In the genomic region with DNA sequence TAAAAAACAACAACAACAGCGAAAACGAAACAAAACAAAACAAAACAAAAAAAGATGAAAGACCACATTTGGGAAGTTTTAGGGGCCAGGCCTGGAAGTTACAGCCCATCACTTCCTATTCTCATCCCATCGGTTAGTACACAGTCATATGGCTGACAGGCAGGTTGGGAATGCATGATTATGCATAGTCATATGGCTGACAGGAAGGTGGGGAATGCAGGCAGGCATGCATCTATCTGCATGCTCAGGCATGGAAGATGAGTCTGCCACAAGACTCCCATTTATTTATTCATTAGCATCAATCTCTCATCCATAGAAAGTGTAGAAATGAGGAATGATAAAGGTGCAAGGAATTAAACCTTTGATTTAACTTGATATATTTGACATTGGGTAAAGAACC, we compare ENCODE assay signal across 24 cellular contexts.
DNase-seq lines count a peak whose midpoint lies in the region; ATAC-seq, FAIRE-seq and TF ChIP-seq lines count a peak whose summit lies in the region.
"Had no signal": no experiment of that assay in that cellular context is flagged by ENCODE, and none has a peak within 500 bp of the region (broad histone marks: within the 10 kb centered on the region; RNA-seq: fewer than 3 reads in every experiment).

No MANE protein-coding gene starts in this region.

- no peak overlapping the region for H2AFZ ChIP-seq in astrocyte (ENCODE audit: low read depth, low read length)

- H3K79me2 ChIP-seq in astrocyte (ENCODE audit: insufficient read depth, low read length) = no peaks in the 10 kb centered on the region

- H3K4me2 ChIP-seq in astrocyte (ENCODE audit: low read length) = no peak overlapping the region
- H3K4me2 ChIP-seq: BLaER1 treated with 17β-estradiol and CSF1 and Interleukin-3, amounts not matched to agents 10 nM and 100 nM had no signal

- H3K4me1 Mint-ChIP-seq in astrocyte (ENCODE audit: low read depth, unreplicated experiment) = peaks cover 8% of the 10 kb centered on the region

- H3K27me3 ChIP-seq in HUES48 (ENCODE audit: control insufficient read depth, insufficient read depth, low read length) (no peaks in the 10 kb centered on the region), astrocyte (ENCODE audit: insufficient read depth, low read length) (no peaks in the 10 kb centered on the region)
- H3K27me3 ChIP-seq: BLaER1 treated with 17β-estradiol and CSF1 and Interleukin-3, amounts not matched to agents 10 nM and 100 nM had no signal

- no peaks in the 10 kb centered on the region for H3K36me3 ChIP-seq in HUES48 (ENCODE audit: control insufficient read depth, insufficient read depth, low read length)
- H3K36me3 ChIP-seq in astrocyte (ENCODE audit: insufficient read depth, low read length) = no peaks in the 10 kb centered on the region
- H3K36me3 ChIP-seq: BLaER1 treated with 17β-estradiol and CSF1 and Interleukin-3, amounts not matched to agents 10 nM and 100 nM had no signal

- H3K4me3 Mint-ChIP-seq in astrocyte (ENCODE audit: unreplicated experiment) = no peak overlapping the region
- H3K4me3 Mint-ChIP-seq: CD8-positive, alpha-beta T cell; HFFc6 had no signal

- peak overlapping the region; percentile 42 for H3K27ac Mint-ChIP-seq in astrocyte (ENCODE audit: unreplicated experiment)
- H3K27ac Mint-ChIP-seq: CD8-positive, alpha-beta T cell; HFFc6 had no signal

- H3K9ac ChIP-seq in HUES48 (ENCODE audit: low read depth, low read length) (no peak overlapping the region), astrocyte (ENCODE audit: low read length) (no peak overlapping the region)
- H3K9ac ChIP-seq: BLaER1 treated with 17β-estradiol and CSF1 and Interleukin-3, amounts not matched to agents 10 nM and 100 nM had no signal

- CTCF ChIA-PET in HEK293T (lab: Yijun Ruan, JAX) = no interaction called here

- no peaks in the 10 kb centered on the region for H3K27me3 Mint-ChIP-seq in astrocyte (ENCODE audit: low read depth, unreplicated experiment)

- H3K9me3 Mint-ChIP-seq in astrocyte (ENCODE audit: unreplicated experiment) = no peaks in the 10 kb centered on the region
- H3K9me3 Mint-ChIP-seq: CD8-positive, alpha-beta T cell had no signal

- H3K9me3 ChIP-seq in HUES48 (ENCODE audit: control insufficient read depth, insufficient read depth, low read length) (no peaks in the 10 kb centered on the region), astrocyte (ENCODE audit: insufficient read depth, low read depth, low read length) (no peaks in the 10 kb centered on the region)
- H3K9me3 ChIP-seq: BLaER1 treated with 17β-estradiol and CSF1 and Interleukin-3, amounts not matched to agents 10 nM and 100 nM had no signal

- POLR2A ChIA-PET in HEK293T (lab: Yijun Ruan, JAX) = no interaction called here

- H4K20me1 ChIP-seq in astrocyte (ENCODE audit: insufficient read depth, low read length) = no peaks in the 10 kb centered on the region
- H4K20me1 ChIP-seq: BLaER1 treated with 17β-estradiol and CSF1 and Interleukin-3, amounts not matched to agents 10 nM and 100 nM had no signal

- peaks cover 24% of the 10 kb centered on the region for H3K4me1 ChIP-seq in HUES48 (ENCODE audit: control insufficient read depth, insufficient read depth, low read length)
- H3K4me1 ChIP-seq in astrocyte (ENCODE audit: insufficient read depth, low read length) = no peaks in the 10 kb centered on the region
- H3K4me1 ChIP-seq: BLaER1 treated with 17β-estradiol and CSF1 and Interleukin-3, amounts not matched to agents 10 nM and 100 nM had no signal

- FAIRE-seq in astrocyte (lab: Jason Lieb, UNC) = no peak
- FAIRE-seq: A204.1, GM12891, H54, RCC 7860 had no signal

- DNase-seq in A172 (ENCODE audit: low spot score) (peak; percentile 7), astrocyte (ENCODE audit: low read depth) (no peak), HEK293T (ENCODE audit: extremely low spot score) (no peak), DMS153 treated with DMSO at 0.1 percent for 48 hours (lab: John Stamatoyannopoulos, UW; ENCODE audit: unreplicated experiment) (no peak)
- DNase-seq: Calu3; CD8-positive, alpha-beta T cell; DMS53; EL; HFFc6; NCI-H1105; NCI-H1694; NCI-H510A; NCI-H748 treated with DMSO at 0.1 percent for 48 hours; SHP77 treated with DMSO at 0.1 percent for 48 hours had no signal

- peak; percentile 37 for ATAC-seq in esophagus mucosa
- ATAC-seq in GM21390 (IDR thresholded peaks at IDR 0.05; ENCODE audit: unreplicated experiment) = no peak
- ATAC-seq in HG03469 (IDR thresholded peaks at IDR 0.05; ENCODE audit: unreplicated experiment) = no peak
- ATAC-seq: CD8-positive, alpha-beta T cell had no signal

- H3K4me3 ChIP-seq in HUES48 (ENCODE audit: low read depth, low read length) (no peak overlapping the region), astrocyte (ENCODE audit: insufficient read depth, low read depth, low read length) (no peak overlapping the region)
- H3K4me3 ChIP-seq: BLaER1 treated with 17β-estradiol and CSF1 and Interleukin-3, amounts not matched to agents 10 nM and 100 nM had no signal

- H3K27ac ChIP-seq in HUES48 (ENCODE audit: low read depth, low read length) (peak overlapping the region; percentile 64), astrocyte (ENCODE audit: low read depth, low read length) (no peak overlapping the region)
- H3K27ac ChIP-seq: BLaER1 treated with 17β-estradiol and CSF1 and Interleukin-3, amounts not matched to agents 10 nM and 100 nM; HL-60 had no signal

- TF ChIP-seq CTCF in astrocyte (IDR thresholded peaks at IDR 0.05; ENCODE audit: insufficient read depth, low read depth, low read length) = no peak

- no peaks in the 10 kb centered on the region for H3K36me3 Mint-ChIP-seq in astrocyte (ENCODE audit: low read depth, unreplicated experiment)
- H3K36me3 Mint-ChIP-seq: CD8-positive, alpha-beta T cell had no signal

TF ChIP-seq in HEK293T, 16 proteins besides CTCF, POLR2A, EP300 and RAD21:
- TF ChIP-seq FOXK2 (IDR thresholded peaks at IDR 0.05) (no peak), L3MBTL2 (conservative IDR thresholded peaks at IDR 0.05) (no peak), SUZ12 (IDR thresholded peaks at IDR 0.05) (no peak), NFRKB (IDR thresholded peaks at IDR 0.05) (no peak), SP1 (IDR thresholded peaks at IDR 0.05) (no peak), FOXA1 (IDR thresholded peaks at IDR 0.05) (no peak), LEF1 (IDR thresholded peaks at IDR 0.05; ENCODE audit: borderline replicate concordance) (no peak), BHLHE40 (IDR thresholded peaks at IDR 0.05; ENCODE audit: borderline replicate concordance) (no peak), ARNT (IDR thresholded peaks at IDR 0.05) (no peak), HDGF (IDR thresholded peaks at IDR 0.05; ENCODE audit: borderline replicate concordance) (no peak), FOXM1 (IDR thresholded peaks at IDR 0.05; ENCODE audit: borderline replicate concordance) (no peak), TARDBP (IDR thresholded peaks at IDR 0.05) (no peak), CTBP1 (IDR thresholded peaks at IDR 0.05; ENCODE audit: borderline replicate concordance) (no peak), ZNF384 (IDR thresholded peaks at IDR 0.05) (no peak), ELF4 (IDR thresholded peaks at IDR 0.05) (no peak)
- TF ChIP-seq, protein P1, sequence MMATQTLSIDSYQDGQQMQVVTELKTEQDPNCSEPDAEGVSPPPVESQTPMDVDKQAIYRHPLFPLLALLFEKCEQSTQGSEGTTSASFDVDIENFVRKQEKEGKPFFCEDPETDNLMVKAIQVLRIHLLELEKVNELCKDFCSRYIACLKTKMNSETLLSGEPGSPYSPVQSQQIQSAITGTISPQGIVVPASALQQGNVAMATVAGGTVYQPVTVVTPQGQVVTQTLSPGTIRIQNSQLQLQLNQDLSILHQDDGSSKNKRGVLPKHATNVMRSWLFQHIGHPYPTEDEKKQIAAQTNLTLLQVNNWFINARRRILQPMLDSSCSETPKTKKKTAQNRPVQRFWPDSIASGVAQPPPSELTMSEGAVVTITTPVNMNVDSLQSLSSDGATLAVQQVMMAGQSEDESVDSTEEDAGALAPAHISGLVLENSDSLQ (IDR thresholded peaks at IDR 0.05) = no peak
